In genomic region chr10:46247808-46248569, GRCh38 we compare ENCODE assay signal across 22 cellular contexts. TPM values are rescaled to one million over a fixed set of nuclear protein-coding genes. Genes with fewer than 3 reads are reported as not detected.
DNase-seq lines count a peak whose midpoint lies in the region; ATAC-seq and TF ChIP-seq lines count a peak whose summit lies in the region.
"Had no signal": no experiment of that assay in that cellular context is flagged by ENCODE, and none has a peak within 500 bp of the region (broad histone marks: within the 10 kb centered on the region; RNA-seq: fewer than 3 reads in every experiment).

No MANE protein-coding gene starts in this region.

- H3K27me3 ChIP-seq in aorta (ENCODE audit: control insufficient read depth in 1 of 2, insufficient read depth in 2 of 2, low read length in 1 of 2) = no peaks in the 10 kb centered on the region
- H3K27me3 ChIP-seq: left lung had no signal

- H3K36me3 Mint-ChIP-seq in activated CD4-positive, alpha-beta memory T cell treated with anti-CD3 and anti-CD28 coated beads for 36 hours = peaks cover 19% of the 10 kb centered on the region
- peaks cover 9% of the 10 kb centered on the region for H3K36me3 Mint-ChIP-seq in activated CD4-positive, alpha-beta memory T cell treated with anti-CD3 and anti-CD28 coated beads, Interleukin-2, amount 10 ng/mL, durations not matched to agents 7 days and 5 days (ENCODE audit: low read depth)
- H3K36me3 Mint-ChIP-seq: brain had no signal

- intact Hi-C loops in activated CD4-positive, alpha-beta memory T cell treated with anti-CD3 and anti-CD28 coated beads for 36 hours (cut with micrococcal nuclease) = no loop called here
- intact Hi-C loops in cardiac septum (cut with DNase I) = no loop called here
- intact Hi-C loops in aorta (cut with DNase I) = no loop called here

- no peak for TF ChIP-seq CTCF in omental fat pad (IDR thresholded peaks at IDR 0.05)
- TF ChIP-seq CTCF in RWPE1 (conservative IDR thresholded peaks at IDR 0.05; ENCODE audit: low read depth) = no peak

- H3K36me3 ChIP-seq in aorta (ENCODE audit: control insufficient read depth in 1 of 2, insufficient read depth in 2 of 2, low read length in 1 of 2) = no peaks in the 10 kb centered on the region
- H3K36me3 ChIP-seq: left lung, thoracic aorta, WERI-Rb-1 had no signal

- H3K4me1 ChIP-seq in aorta (ENCODE audit: control insufficient read depth in 1 of 2, insufficient read depth in 2 of 2, low read length in 2 of 2) = no peaks in the 10 kb centered on the region
- H3K4me1 ChIP-seq: left lung had no signal

- no peak overlapping the region for H3K27ac ChIP-seq in aorta (ENCODE audit: low read depth in 1 of 2, low read length in 2 of 2)
- H3K27ac ChIP-seq in RWPE1 = no peak overlapping the region
- H3K27ac ChIP-seq: left lung, PC-9, thoracic aorta, WERI-Rb-1 had no signal

- ATAC-seq in omental fat pad (ENCODE audit: low FRiP score) (no peak), aorta (ENCODE audit: low FRiP score) (peak; percentile 12)
- ATAC-seq: left lung had no signal

- no peak overlapping the region for H3K4me3 Mint-ChIP-seq in activated CD4-positive, alpha-beta memory T cell treated with anti-CD3 and anti-CD28 coated beads for 36 hours
- no peak overlapping the region for H3K4me3 Mint-ChIP-seq in activated CD4-positive, alpha-beta memory T cell treated with anti-CD3 and anti-CD28 coated beads, Interleukin-2, amount 10 ng/mL, durations not matched to agents 7 days and 5 days
- H3K4me3 Mint-ChIP-seq: activated naive CD4-positive, alpha-beta T cell treated with anti-CD3 and anti-CD28 coated beads, Interleukin-2, amount 10 ng/mL, durations not matched to agents 7 days and 5 days; brain had no signal

- POLR2A ChIA-PET in activated CD4-positive, alpha-beta memory T cell treated with anti-CD3 and anti-CD28 coated beads for 36 hours (lab: Charles Lee) = no interaction called here
- POLR2A ChIA-PET in activated CD4-positive, alpha-beta memory T cell treated with anti-CD3 and anti-CD28 coated beads, Interleukin-2, amount 10 ng/mL, durations not matched to agents 7 days and 5 days (lab: Charles Lee) = no interaction called here
- POLR2A ChIA-PET in RWPE1 (lab: Yijun Ruan, JAX; ENCODE audit: low non-redundant PET) = no interaction called here

- H3K27ac Mint-ChIP-seq in activated CD4-positive, alpha-beta memory T cell treated with anti-CD3 and anti-CD28 coated beads for 36 hours = no peak overlapping the region
- H3K27ac Mint-ChIP-seq in activated CD4-positive, alpha-beta memory T cell treated with anti-CD3 and anti-CD28 coated beads, Interleukin-2, amount 10 ng/mL, durations not matched to agents 7 days and 5 days = no peak overlapping the region
- H3K27ac Mint-ChIP-seq: activated naive CD4-positive, alpha-beta T cell treated with anti-CD3 and anti-CD28 coated beads, Interleukin-2, amount 10 ng/mL, durations not matched to agents 7 days and 5 days had no signal

- 56 to 60% methylated on average over 14 of the region's 14 CpGs for WGBS in aorta, 2 donors

- H3K27me3 Mint-ChIP-seq in activated CD4-positive, alpha-beta memory T cell treated with anti-CD3 and anti-CD28 coated beads for 36 hours = no peaks in the 10 kb centered on the region
- no peaks in the 10 kb centered on the region for H3K27me3 Mint-ChIP-seq in activated CD4-positive, alpha-beta memory T cell treated with anti-CD3 and anti-CD28 coated beads, Interleukin-2, amount 10 ng/mL, durations not matched to agents 7 days and 5 days
- H3K27me3 Mint-ChIP-seq: activated naive CD4-positive, alpha-beta T cell treated with anti-CD3 and anti-CD28 coated beads, Interleukin-2, amount 10 ng/mL, durations not matched to agents 7 days and 5 days; brain; CD8-positive, alpha-beta memory T cell had no signal

- H3K4me1 Mint-ChIP-seq in activated CD4-positive, alpha-beta memory T cell treated with anti-CD3 and anti-CD28 coated beads for 36 hours (ENCODE audit: low read depth) = peaks cover 8% of the 10 kb centered on the region
- H3K4me1 Mint-ChIP-seq in activated CD4-positive, alpha-beta memory T cell treated with anti-CD3 and anti-CD28 coated beads, Interleukin-2, amount 10 ng/mL, durations not matched to agents 7 days and 5 days = no peaks in the 10 kb centered on the region

- H3K4me3 ChIP-seq in aorta (ENCODE audit: low read length in 2 of 2) = no peak overlapping the region
- H3K4me3 ChIP-seq: left lung, PC-9, thoracic aorta had no signal

- peaks cover 14% of the 10 kb centered on the region for H3K9me3 Mint-ChIP-seq in activated CD4-positive, alpha-beta memory T cell treated with anti-CD3 and anti-CD28 coated beads for 36 hours
- no peaks in the 10 kb centered on the region for H3K9me3 Mint-ChIP-seq in activated CD4-positive, alpha-beta memory T cell treated with anti-CD3 and anti-CD28 coated beads, Interleukin-2, amount 10 ng/mL, durations not matched to agents 7 days and 5 days

- peak; percentile 2 for DNase-seq in activated CD4-positive, alpha-beta memory T cell treated with anti-CD3 and anti-CD28 coated beads for 36 hours
- no peak for DNase-seq in activated CD4-positive, alpha-beta memory T cell treated with anti-CD3 and anti-CD28 coated beads, Interleukin-2, amount 10 ng/mL, durations not matched to agents 7 days and 5 days
- peak; percentile 63 for DNase-seq in cardiac septum (ENCODE audit: low spot score)
- DNase-seq in omental fat pad (ENCODE audit: low spot score) = peak; percentile 15
- no peak for DNase-seq in aorta
- DNase-seq in activated CD4-positive, alpha-beta T cell treated with anti-CD3 and anti-CD28 coated beads for 4 hours = no peak
- DNase-seq in cerebellar nuclear complex (lab: John Stamatoyannopoulos, UW) = no peak
- DNase-seq in RWPE1 (ENCODE audit: low spot score) = no peak
- DNase-seq: activated naive CD4-positive, alpha-beta T cell treated with anti-CD3 and anti-CD28 coated beads, Interleukin-2, amount 10 ng/mL, durations not matched to agents 7 days and 5 days; CD8-positive, alpha-beta memory T cell; EL; left lung; NCI-H187 treated with DMSO at 0.1 percent for 48 hours; NCI-H526; PC-9; stimulated activated CD4-positive, alpha-beta T cell treated with anti-CD3 and anti-CD28 coated beads, Interleukin-1b, Interleukin-23, amount 100 ng/mL, for 48 hours; SW 1271; WERI-Rb-1 had no signal

- CTCF ChIA-PET in activated CD4-positive, alpha-beta memory T cell treated with anti-CD3 and anti-CD28 coated beads for 36 hours (lab: Charles Lee) = no interaction called here
- CTCF ChIA-PET in activated CD4-positive, alpha-beta memory T cell treated with anti-CD3 and anti-CD28 coated beads, Interleukin-2, amount 10 ng/mL, durations not matched to agents 7 days and 5 days (lab: Charles Lee) = no interaction called here
- CTCF ChIA-PET in RWPE1 (lab: Yijun Ruan, JAX) = interaction anchor here (0.6 kb wide), 1 partner anchor 308 kb away, joined by 3 read pairs; no protein-coding TSS in a partner anchor

- H3K9me3 ChIP-seq in aorta (ENCODE audit: control insufficient read depth, low read length) = no peaks in the 10 kb centered on the region
- H3K9me3 ChIP-seq: left lung, thoracic aorta had no signal

RNA-seq across cellular contexts. Expression of gene ANTXRL, which starts 38.8 kb away (rescaled TPM):
- not detected for total RNA-seq in activated CD4-positive, alpha-beta memory T cell treated with anti-CD3 and anti-CD28 coated beads for 36 hours
- total RNA-seq in activated CD4-positive, alpha-beta memory T cell treated with anti-CD3 and anti-CD28 coated beads, Interleukin-2, amount 10 ng/mL, durations not matched to agents 7 days and 5 days = not detected
- total RNA-seq in cardiac septum = not detected
- not detected for total RNA-seq in omental fat pad
- under 1 TPM in 1 of 2 donors, not detected in 1; 0.60 TPM for total RNA-seq in aorta
- not detected for polyA plus RNA-seq in aorta
- total RNA-seq: A673; CD8-positive, alpha-beta memory T cell; left lung; LHCN-M2; thoracic aorta had no signal
- polyA plus RNA-seq: CD8-positive, alpha-beta memory T cell had no signal

Comparison
In these comparisons a context has a peak if more than half of its experiments do, and no peak if none do; other contexts are left out.
1. DNase-seq: peak in activated CD4-positive, alpha-beta memory T cell treated with anti-CD3 and anti-CD28 coated beads for 36 hours (single experiment), cardiac septum (single experiment) and omental fat pad (single experiment); none in activated CD4-positive, alpha-beta memory T cell treated with anti-CD3 and anti-CD28 coated beads, Interleukin-2, amount 10 ng/mL, durations not matched to agents 7 days and 5 days (single experiment), aorta (0 of 2), activated CD4-positive, alpha-beta T cell treated with anti-CD3 and anti-CD28 coated beads for 4 hours (0 of 2), cerebellar nuclear complex (0 of 2) and RWPE1 (single experiment).